1 cellular context compared by ENCODE assay signal in genomic region chr9:137318976-137319375, GRCh38.
TF ChIP-seq lines count a peak whose summit lies in the region.

No MANE protein-coding gene starts in this region.

TF ChIP-seq in HepG2, 621 proteins besides CTCF, POLR2A, EP300 and RAD21 (continued from another document and continues in another):
- peak; percentile 20 to 56; a peak in 1 of 4 replicates for TF ChIP-seq HMGXB4 (CRISPR knock-in tag; IDR thresholded peaks at IDR 0.05; ENCODE audit: borderline replicate concordance in 1 of 2, low read depth in 1 of 2)
- no peak for TF ChIP-seq TOE1 (CRISPR knock-in tag; IDR thresholded peaks at IDR 0.05)
- TF ChIP-seq, protein P1, sequence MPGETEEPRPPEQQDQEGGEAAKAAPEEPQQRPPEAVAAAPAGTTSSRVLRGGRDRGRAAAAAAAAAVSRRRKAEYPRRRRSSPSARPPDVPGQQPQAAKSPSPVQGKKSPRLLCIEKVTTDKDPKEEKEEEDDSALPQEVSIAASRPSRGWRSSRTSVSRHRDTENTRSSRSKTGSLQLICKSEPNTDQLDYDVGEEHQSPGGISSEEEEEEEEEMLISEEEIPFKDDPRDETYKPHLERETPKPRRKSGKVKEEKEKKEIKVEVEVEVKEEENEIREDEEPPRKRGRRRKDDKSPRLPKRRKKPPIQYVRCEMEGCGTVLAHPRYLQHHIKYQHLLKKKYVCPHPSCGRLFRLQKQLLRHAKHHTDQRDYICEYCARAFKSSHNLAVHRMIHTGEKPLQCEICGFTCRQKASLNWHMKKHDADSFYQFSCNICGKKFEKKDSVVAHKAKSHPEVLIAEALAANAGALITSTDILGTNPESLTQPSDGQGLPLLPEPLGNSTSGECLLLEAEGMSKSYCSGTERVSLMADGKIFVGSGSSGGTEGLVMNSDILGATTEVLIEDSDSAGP (CRISPR knock-in tag; IDR thresholded peaks at IDR 0.05; ENCODE audit: borderline replicate concordance), result peak; percentile 59; the same call in 1 of the 2 replicates
- no peak for TF ChIP-seq ZNF501 (CRISPR knock-in tag; IDR thresholded peaks at IDR 0.05)
- TF ChIP-seq, protein P2, sequence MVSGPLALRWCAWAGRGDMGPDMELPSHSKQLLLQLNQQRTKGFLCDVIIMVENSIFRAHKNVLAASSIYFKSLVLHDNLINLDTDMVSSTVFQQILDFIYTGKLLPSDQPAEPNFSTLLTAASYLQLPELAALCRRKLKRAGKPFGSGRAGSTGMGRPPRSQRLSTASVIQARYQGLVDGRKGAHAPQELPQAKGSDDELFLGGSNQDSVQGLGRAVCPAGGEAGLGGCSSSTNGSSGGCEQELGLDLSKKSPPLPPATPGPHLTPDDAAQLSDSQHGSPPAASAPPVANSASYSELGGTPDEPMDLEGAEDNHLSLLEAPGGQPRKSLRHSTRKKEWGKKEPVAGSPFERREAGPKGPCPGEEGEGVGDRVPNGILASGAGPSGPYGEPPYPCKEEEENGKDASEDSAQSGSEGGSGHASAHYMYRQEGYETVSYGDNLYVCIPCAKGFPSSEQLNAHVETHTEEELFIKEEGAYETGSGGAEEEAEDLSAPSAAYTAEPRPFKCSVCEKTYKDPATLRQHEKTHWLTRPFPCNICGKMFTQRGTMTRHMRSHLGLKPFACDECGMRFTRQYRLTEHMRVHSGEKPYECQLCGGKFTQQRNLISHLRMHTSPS (CRISPR knock-in tag; IDR thresholded peaks at IDR 0.05; ENCODE audit: low read depth), result no peak
- 0 out of 2 replicates have a peak, but pooled peaks have one; percentile 19 for TF ChIP-seq HDAC2 (CRISPR knock-in tag; IDR thresholded peaks at IDR 0.05)
- peak; percentile 38; the same call in 1 of the 2 replicates for TF ChIP-seq SOX5 (CRISPR knock-in tag; IDR thresholded peaks at IDR 0.05; ENCODE audit: borderline replicate concordance)
- no peak; the same call in 1 of the 2 replicates for TF ChIP-seq KDM5B (CRISPR knock-in tag; IDR thresholded peaks at IDR 0.05; ENCODE audit: borderline replicate concordance)
- TF ChIP-seq, protein P3, sequence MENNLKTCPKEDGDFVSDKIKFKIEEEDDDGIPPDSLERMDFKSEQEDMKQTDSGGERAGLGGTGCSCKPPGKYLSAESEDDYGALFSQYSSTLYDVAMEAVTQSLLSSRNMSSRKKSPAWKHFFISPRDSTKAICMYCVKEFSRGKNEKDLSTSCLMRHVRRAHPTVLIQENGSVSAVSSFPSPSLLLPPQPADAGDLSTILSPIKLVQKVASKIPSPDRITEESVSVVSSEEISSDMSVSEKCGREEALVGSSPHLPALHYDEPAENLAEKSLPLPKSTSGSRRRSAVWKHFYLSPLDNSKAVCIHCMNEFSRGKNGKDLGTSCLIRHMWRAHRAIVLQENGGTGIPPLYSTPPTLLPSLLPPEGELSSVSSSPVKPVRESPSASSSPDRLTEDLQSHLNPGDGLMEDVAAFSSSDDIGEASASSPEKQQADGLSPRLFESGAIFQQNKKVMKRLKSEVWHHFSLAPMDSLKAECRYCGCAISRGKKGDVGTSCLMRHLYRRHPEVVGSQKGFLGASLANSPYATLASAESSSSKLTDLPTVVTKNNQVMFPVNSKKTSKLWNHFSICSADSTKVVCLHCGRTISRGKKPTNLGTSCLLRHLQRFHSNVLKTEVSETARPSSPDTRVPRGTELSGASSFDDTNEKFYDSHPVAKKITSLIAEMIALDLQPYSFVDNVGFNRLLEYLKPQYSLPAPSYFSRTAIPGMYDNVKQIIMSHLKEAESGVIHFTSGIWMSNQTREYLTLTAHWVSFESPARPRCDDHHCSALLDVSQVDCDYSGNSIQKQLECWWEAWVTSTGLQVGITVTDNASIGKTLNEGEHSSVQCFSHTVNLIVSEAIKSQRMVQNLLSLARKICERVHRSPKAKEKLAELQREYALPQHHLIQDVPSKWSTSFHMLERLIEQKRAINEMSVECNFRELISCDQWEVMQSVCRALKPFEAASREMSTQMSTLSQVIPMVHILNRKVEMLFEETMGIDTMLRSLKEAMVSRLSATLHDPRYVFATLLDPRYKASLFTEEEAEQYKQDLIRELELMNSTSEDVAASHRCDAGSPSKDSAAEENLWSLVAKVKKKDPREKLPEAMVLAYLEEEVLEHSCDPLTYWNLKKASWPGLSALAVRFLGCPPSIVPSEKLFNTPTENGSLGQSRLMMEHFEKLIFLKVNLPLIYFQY (CRISPR knock-in tag; IDR thresholded peaks at IDR 0.05; ENCODE audit: borderline replicate concordance), result 0 out of 2 replicates have a peak, but pooled peaks have one; percentile 27
- 0 out of 2 replicates have a peak, but pooled peaks have one; percentile 20 for TF ChIP-seq ZNF768 (CRISPR knock-in tag; IDR thresholded peaks at IDR 0.05)
- no peak for TF ChIP-seq KLF13 (CRISPR knock-in tag; IDR thresholded peaks at IDR 0.05)
- 0 out of 2 replicates have a peak, but pooled peaks have one; percentile 34 for TF ChIP-seq FOSL2 (CRISPR knock-in tag; IDR thresholded peaks at IDR 0.05)
- TF ChIP-seq KDM2A (CRISPR knock-in tag; IDR thresholded peaks at IDR 0.05; ENCODE audit: borderline replicate concordance, low read depth), result peak; percentile 71; the same call in 1 of the 2 replicates
- no peak for TF ChIP-seq SSRP1 (CRISPR knock-in tag; IDR thresholded peaks at IDR 0.05)
- peak; percentile 25; the same call in 1 of the 2 replicates for TF ChIP-seq SMC3 (IDR thresholded peaks at IDR 0.05; ENCODE audit: low read length)
- TF ChIP-seq GABPB1 (CRISPR knock-in tag; IDR thresholded peaks at IDR 0.05), result peak; percentile 50; the same call in 1 of the 2 replicates
- TF ChIP-seq UBTF (CRISPR knock-in tag; IDR thresholded peaks at IDR 0.05), result peak; percentile 74
- no peak for TF ChIP-seq BORCS8-MEF2B (CRISPR knock-in tag; IDR thresholded peaks at IDR 0.05)
- peak; percentile 53; the same call in 1 of the 2 replicates for TF ChIP-seq PRDM10 (CRISPR knock-in tag; IDR thresholded peaks at IDR 0.05; ENCODE audit: low read depth)
- no peak for TF ChIP-seq ATF6 (CRISPR knock-in tag; conservative IDR thresholded peaks at IDR 0.05)
- TF ChIP-seq ZFX (CRISPR knock-in tag; IDR thresholded peaks at IDR 0.05; ENCODE audit: low read depth), result peak; percentile 36; the same call in 1 of the 2 replicates
- TF ChIP-seq, protein P4, sequence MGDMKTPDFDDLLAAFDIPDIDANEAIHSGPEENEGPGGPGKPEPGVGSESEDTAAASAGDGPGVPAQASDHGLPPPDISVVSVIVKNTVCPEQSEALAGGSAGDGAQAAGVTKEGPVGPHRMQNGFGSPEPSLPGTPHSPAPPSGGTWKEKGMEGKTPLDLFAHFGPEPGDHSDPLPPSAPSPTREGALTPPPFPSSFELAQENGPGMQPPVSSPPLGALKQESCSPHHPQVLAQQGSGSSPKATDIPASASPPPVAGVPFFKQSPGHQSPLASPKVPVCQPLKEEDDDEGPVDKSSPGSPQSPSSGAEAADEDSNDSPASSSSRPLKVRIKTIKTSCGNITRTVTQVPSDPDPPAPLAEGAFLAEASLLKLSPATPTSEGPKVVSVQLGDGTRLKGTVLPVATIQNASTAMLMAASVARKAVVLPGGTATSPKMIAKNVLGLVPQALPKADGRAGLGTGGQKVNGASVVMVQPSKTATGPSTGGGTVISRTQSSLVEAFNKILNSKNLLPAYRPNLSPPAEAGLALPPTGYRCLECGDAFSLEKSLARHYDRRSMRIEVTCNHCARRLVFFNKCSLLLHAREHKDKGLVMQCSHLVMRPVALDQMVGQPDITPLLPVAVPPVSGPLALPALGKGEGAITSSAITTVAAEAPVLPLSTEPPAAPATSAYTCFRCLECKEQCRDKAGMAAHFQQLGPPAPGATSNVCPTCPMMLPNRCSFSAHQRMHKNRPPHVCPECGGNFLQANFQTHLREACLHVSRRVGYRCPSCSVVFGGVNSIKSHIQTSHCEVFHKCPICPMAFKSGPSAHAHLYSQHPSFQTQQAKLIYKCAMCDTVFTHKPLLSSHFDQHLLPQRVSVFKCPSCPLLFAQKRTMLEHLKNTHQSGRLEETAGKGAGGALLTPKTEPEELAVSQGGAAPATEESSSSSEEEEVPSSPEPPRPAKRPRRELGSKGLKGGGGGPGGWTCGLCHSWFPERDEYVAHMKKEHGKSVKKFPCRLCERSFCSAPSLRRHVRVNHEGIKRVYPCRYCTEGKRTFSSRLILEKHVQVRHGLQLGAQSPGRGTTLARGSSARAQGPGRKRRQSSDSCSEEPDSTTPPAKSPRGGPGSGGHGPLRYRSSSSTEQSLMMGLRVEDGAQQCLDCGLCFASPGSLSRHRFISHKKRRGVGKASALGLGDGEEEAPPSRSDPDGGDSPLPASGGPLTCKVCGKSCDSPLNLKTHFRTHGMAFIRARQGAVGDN (CRISPR knock-in tag; IDR thresholded peaks at IDR 0.05), result peak; percentile 64
- no peak for TF ChIP-seq SALL2 (CRISPR knock-in tag; IDR thresholded peaks at IDR 0.05)
- 0 out of 2 replicates have a peak, but pooled peaks have one; percentile 32 for TF ChIP-seq ZNF136 (CRISPR knock-in tag; IDR thresholded peaks at IDR 0.05; ENCODE audit: low read depth)
- TF ChIP-seq SMAD3 (CRISPR knock-in tag; IDR thresholded peaks at IDR 0.05), result no peak
- TF ChIP-seq, protein P5, sequence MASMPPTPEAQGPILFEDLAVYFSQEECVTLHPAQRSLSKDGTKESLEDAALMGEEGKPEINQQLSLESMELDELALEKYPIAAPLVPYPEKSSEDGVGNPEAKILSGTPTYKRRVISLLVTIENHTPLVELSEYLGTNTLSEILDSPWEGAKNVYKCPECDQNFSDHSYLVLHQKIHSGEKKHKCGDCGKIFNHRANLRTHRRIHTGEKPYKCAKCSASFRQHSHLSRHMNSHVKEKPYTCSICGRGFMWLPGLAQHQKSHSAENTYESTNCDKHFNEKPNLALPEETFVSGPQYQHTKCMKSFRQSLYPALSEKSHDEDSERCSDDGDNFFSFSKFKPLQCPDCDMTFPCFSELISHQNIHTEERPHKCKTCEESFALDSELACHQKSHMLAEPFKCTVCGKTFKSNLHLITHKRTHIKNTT (CRISPR knock-in tag; IDR thresholded peaks at IDR 0.05), result no peak
- TF ChIP-seq SCMH1 (CRISPR knock-in tag; IDR thresholded peaks at IDR 0.05; ENCODE audit: borderline replicate concordance), result no peak
